ENCODE assay signal across 8 cellular contexts in the genomic region with DNA sequence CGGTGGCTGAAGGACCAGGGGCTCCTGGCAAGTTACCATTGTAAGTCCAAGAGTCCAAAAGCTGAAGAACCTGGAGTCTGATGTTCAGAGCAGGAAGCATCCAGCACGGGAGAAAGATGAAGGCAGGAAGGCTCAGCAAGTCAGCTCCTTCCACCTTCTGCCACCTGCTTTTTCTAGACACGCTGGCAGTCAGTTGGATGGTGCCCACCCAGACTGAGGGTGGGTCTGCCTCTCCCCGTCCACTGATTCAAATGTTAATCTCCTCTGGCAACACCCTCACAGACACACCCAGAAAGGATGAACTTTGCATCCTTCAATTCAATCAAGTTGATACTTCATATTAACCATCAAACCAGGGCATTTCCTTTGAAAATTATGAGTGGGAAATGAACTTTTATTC.
"Had no signal": no experiment of that assay in that cellular context is flagged by ENCODE, and none has a peak within 500 bp of the region (broad histone marks: within the 10 kb centered on the region; RNA-seq: fewer than 3 reads in every experiment).

No MANE protein-coding gene starts in this region.

- DNase-seq: GDM1, GF-D8 had no signal

- H3K4me3 ChIP-seq: GM12878 had no signal

- FAIRE-seq: G401.6, GM12878, GM12891, GM12892, GM18507, GM19239 had no signal

- ATAC-seq: GM12878 had no signal
